In genomic region chr6:42959917-42960242, GRCh38 we compare ENCODE assay signal across 8 cellular contexts. TPM values are rescaled to one million over a fixed set of nuclear protein-coding genes. Genes with fewer than 3 reads are reported as not detected.
A peak's percentile ranks its signal among the peaks of the same experiment; 100 is the strongest.
DNase-seq lines count a peak whose midpoint lies in the region; ATAC-seq and TF ChIP-seq lines count a peak whose summit lies in the region.

No MANE protein-coding gene starts in this region.

- peak overlapping the region in 1 of 2 donors; percentile 43 for H3K9ac ChIP-seq in colonic mucosa (ENCODE audit: low read depth in 2 of 2, low read length in 2 of 2)

- no peaks in the 10 kb centered on the region for H3K27me3 ChIP-seq in colonic mucosa
- no peaks in the 10 kb centered on the region for H3K27me3 ChIP-seq in lower lobe of right lung (ENCODE audit: low read depth)
- no peaks in the 10 kb centered on the region for H3K27me3 ChIP-seq in thoracic aorta (replicated peaks; ENCODE audit: insufficient read depth)

- ATAC-seq in activated CD8-positive, alpha-beta T cell treated with anti-CD3 and anti-CD28 coated beads, Interleukin-2, amount 10 ng/mL, durations not matched to agents 7 days and 5 days: no peak
- ATAC-seq in activated CD8-positive, alpha-beta T cell treated with anti-CD3 and anti-CD28 coated beads for 36 hours: no peak
- ATAC-seq in lower lobe of right lung (no peak), thoracic aorta (ENCODE audit: insufficient number of reproducible peaks, low FRiP score, low read depth) (no peak), HG02938 (IDR thresholded peaks at IDR 0.05; ENCODE audit: unreplicated experiment) (no peak), sciatic nerve (no peak)

- H3K27ac ChIP-seq in colonic mucosa: no peak overlapping the region
- H3K27ac ChIP-seq in lower lobe of right lung: peak overlapping the region; percentile 64
- no peak overlapping the region for H3K27ac ChIP-seq in thoracic aorta

- H3K9me3 ChIP-seq in colonic mucosa: no peaks in the 10 kb centered on the region
- no peaks in the 10 kb centered on the region for H3K9me3 ChIP-seq in lower lobe of right lung
- H3K9me3 ChIP-seq in thoracic aorta: no peaks in the 10 kb centered on the region

- intact Hi-C loops in activated CD8-positive, alpha-beta T cell treated with anti-CD3 and anti-CD28 coated beads for 36 hours (cut with micrococcal nuclease): no loop called here
- intact Hi-C loops in colonic mucosa (cut with DNase I) (no loop called here), lower lobe of right lung (cut with DNase I) (no loop called here), sciatic nerve (cut with DNase I) (no loop called here)

- H3K9me3 Mint-ChIP-seq in activated CD8-positive, alpha-beta T cell treated with anti-CD3 and anti-CD28 coated beads, Interleukin-2, amount 10 ng/mL, durations not matched to agents 7 days and 5 days (ENCODE audit: insufficient read depth): no peaks in the 10 kb centered on the region
- no peaks in the 10 kb centered on the region for H3K9me3 Mint-ChIP-seq in activated CD8-positive, alpha-beta T cell treated with anti-CD3 and anti-CD28 coated beads for 36 hours

- no peaks in the 10 kb centered on the region for H3K36me3 ChIP-seq in colonic mucosa
- peaks cover 21% of the 10 kb centered on the region for H3K36me3 ChIP-seq in lower lobe of right lung
- H3K36me3 ChIP-seq in thoracic aorta: peaks cover 9% of the 10 kb centered on the region

- H3K4me3 Mint-ChIP-seq in activated CD8-positive, alpha-beta T cell treated with anti-CD3 and anti-CD28 coated beads, Interleukin-2, amount 10 ng/mL, durations not matched to agents 7 days and 5 days: peak overlapping the region; percentile 52
- no peak overlapping the region for H3K4me3 Mint-ChIP-seq in activated CD8-positive, alpha-beta T cell treated with anti-CD3 and anti-CD28 coated beads for 36 hours

- H3K36me3 Mint-ChIP-seq in activated CD8-positive, alpha-beta T cell treated with anti-CD3 and anti-CD28 coated beads, Interleukin-2, amount 10 ng/mL, durations not matched to agents 7 days and 5 days (ENCODE audit: low read depth): peaks cover 8% of the 10 kb centered on the region
- no peaks in the 10 kb centered on the region for H3K36me3 Mint-ChIP-seq in activated CD8-positive, alpha-beta T cell treated with anti-CD3 and anti-CD28 coated beads for 36 hours (ENCODE audit: low read depth)

- POLR2A ChIA-PET in activated CD8-positive, alpha-beta T cell treated with anti-CD3 and anti-CD28 coated beads, Interleukin-2, amount 10 ng/mL, durations not matched to agents 7 days and 5 days (lab: Charles Lee): no interaction called here
- POLR2A ChIA-PET in activated CD8-positive, alpha-beta T cell treated with anti-CD3 and anti-CD28 coated beads for 36 hours (lab: Charles Lee): interaction anchor here (0.6 kb wide), 1 partner anchor 8 kb away, joined by 3 read pairs; no protein-coding TSS in a partner anchor

- H3K27ac Mint-ChIP-seq in activated CD8-positive, alpha-beta T cell treated with anti-CD3 and anti-CD28 coated beads, Interleukin-2, amount 10 ng/mL, durations not matched to agents 7 days and 5 days: no peak overlapping the region
- no peak overlapping the region for H3K27ac Mint-ChIP-seq in activated CD8-positive, alpha-beta T cell treated with anti-CD3 and anti-CD28 coated beads for 36 hours

- no peak for TF ChIP-seq CTCF in activated CD8-positive, alpha-beta T cell treated with anti-CD3 and anti-CD28 coated beads for 36 hours (IDR thresholded peaks at IDR 0.05)
- TF ChIP-seq CTCF in colonic mucosa (IDR thresholded peaks at IDR 0.05) (no peak), lower lobe of right lung (IDR thresholded peaks at IDR 0.05) (no peak), thoracic aorta (IDR thresholded peaks at IDR 0.05) (no peak)

- DNase-seq in activated CD8-positive, alpha-beta T cell treated with anti-CD3 and anti-CD28 coated beads, Interleukin-2, amount 10 ng/mL, durations not matched to agents 7 days and 5 days: no peak
- DNase-seq in activated CD8-positive, alpha-beta T cell treated with anti-CD3 and anti-CD28 coated beads for 36 hours: no peak
- no peak for DNase-seq in colonic mucosa
- DNase-seq in lower lobe of right lung: no peak
- no peak for DNase-seq in thoracic aorta (ENCODE audit: low spot score)
- no peak for DNase-seq in SKM-1 (lab: John Stamatoyannopoulos, UW; ENCODE audit: unreplicated experiment)
- no peak for DNase-seq in sciatic nerve (ENCODE audit: low spot score)

- H3K27me3 Mint-ChIP-seq in activated CD8-positive, alpha-beta T cell treated with anti-CD3 and anti-CD28 coated beads, Interleukin-2, amount 10 ng/mL, durations not matched to agents 7 days and 5 days (ENCODE audit: low read depth): peaks cover 4% of the 10 kb centered on the region
- H3K27me3 Mint-ChIP-seq in activated CD8-positive, alpha-beta T cell treated with anti-CD3 and anti-CD28 coated beads for 36 hours: no peaks in the 10 kb centered on the region

- peaks cover 4% of the 10 kb centered on the region for H3K4me1 ChIP-seq in colonic mucosa
- H3K4me1 ChIP-seq in lower lobe of right lung: peaks cover 19% of the 10 kb centered on the region
- H3K4me1 ChIP-seq in thoracic aorta (ENCODE audit: control insufficient read depth in 1 of 2, low read depth in 2 of 2): peaks cover 6 to 17% of the 10 kb centered on the region in 2 donors

- H3K4me1 Mint-ChIP-seq in activated CD8-positive, alpha-beta T cell treated with anti-CD3 and anti-CD28 coated beads, Interleukin-2, amount 10 ng/mL, durations not matched to agents 7 days and 5 days (ENCODE audit: low read depth): peaks cover 15% of the 10 kb centered on the region
- peaks cover 8% of the 10 kb centered on the region for H3K4me1 Mint-ChIP-seq in activated CD8-positive, alpha-beta T cell treated with anti-CD3 and anti-CD28 coated beads for 36 hours (ENCODE audit: low read depth)

- CTCF ChIA-PET in activated CD8-positive, alpha-beta T cell treated with anti-CD3 and anti-CD28 coated beads, Interleukin-2, amount 10 ng/mL, durations not matched to agents 7 days and 5 days (lab: Charles Lee): interaction anchor here (0.6 to 1.8 kb wide), 3 partner anchors 12 to 641 kb away, joined by 3 to 4 read pairs (median 4); no protein-coding TSS in a partner anchor
- CTCF ChIA-PET in activated CD8-positive, alpha-beta T cell treated with anti-CD3 and anti-CD28 coated beads for 36 hours (lab: Charles Lee): no interaction called here

- H3K4me3 ChIP-seq in colonic mucosa (peak overlapping the region; percentile 43), lower lobe of right lung (peak overlapping the region; percentile 62), thoracic aorta (peak overlapping the region; percentile 80)

RNA-seq across cellular contexts. Expression of gene GNMT, which starts 0.7 kb away (rescaled TPM):
- total RNA-seq in activated CD8-positive, alpha-beta T cell treated with anti-CD3 and anti-CD28 coated beads, Interleukin-2, amount 10 ng/mL, durations not matched to agents 7 days and 5 days: 1 to 10 TPM; 1.1 to 1.2 TPM
- total RNA-seq in activated CD8-positive, alpha-beta T cell treated with anti-CD3 and anti-CD28 coated beads for 36 hours: under 1 TPM; 0.25 to 0.38 TPM
- total RNA-seq in colonic mucosa (under 1 TPM in 1 of 2 donors, not detected in 1; 0.96 TPM), lower lobe of right lung (2.4 TPM), thoracic aorta (1 to 10 TPM in 1 of 2 donors, not detected in 1; 3.3 TPM), sciatic nerve (1.8 TPM)

RNA-seq across cellular contexts. Expression of gene PEX6, which starts 19.1 kb away (rescaled TPM):
- 10 to 100 TPM; 11.1 to 12.0 TPM for total RNA-seq in activated CD8-positive, alpha-beta T cell treated with anti-CD3 and anti-CD28 coated beads, Interleukin-2, amount 10 ng/mL, durations not matched to agents 7 days and 5 days
- total RNA-seq in activated CD8-positive, alpha-beta T cell treated with anti-CD3 and anti-CD28 coated beads for 36 hours: 1 to 10 TPM; 7.3 to 9.0 TPM
- total RNA-seq in colonic mucosa (10 to 100 TPM; 23.3 to 40.3 TPM), lower lobe of right lung (33.3 TPM), thoracic aorta (10 to 100 TPM in 1 of 2 donors, 1 to 10 TPM in 1; 6.8 to 34.3 TPM), sciatic nerve (20.4 TPM)

RNA-seq across cellular contexts. Expression of gene PPP2R5D, which starts 24.5 kb away (rescaled TPM):
- total RNA-seq in activated CD8-positive, alpha-beta T cell treated with anti-CD3 and anti-CD28 coated beads, Interleukin-2, amount 10 ng/mL, durations not matched to agents 7 days and 5 days: 10 to 100 TPM; 63.1 to 66.5 TPM
- total RNA-seq in activated CD8-positive, alpha-beta T cell treated with anti-CD3 and anti-CD28 coated beads for 36 hours: 10 to 100 TPM; 41.6 to 47.5 TPM
- total RNA-seq in colonic mucosa (10 to 100 TPM; 38.5 to 49.7 TPM), lower lobe of right lung (24.5 TPM), thoracic aorta (10 to 100 TPM; 20.1 to 37.1 TPM), sciatic nerve (31.1 TPM)

RNA-seq across cellular contexts. Expression of gene CNPY3, which starts 30.6 kb away (rescaled TPM):
- total RNA-seq in activated CD8-positive, alpha-beta T cell treated with anti-CD3 and anti-CD28 coated beads, Interleukin-2, amount 10 ng/mL, durations not matched to agents 7 days and 5 days: 10 to 100 TPM; 86.0 to 87.6 TPM
- 10 to 100 TPM; 46.2 to 46.8 TPM for total RNA-seq in activated CD8-positive, alpha-beta T cell treated with anti-CD3 and anti-CD28 coated beads for 36 hours
- 10 to 100 TPM; 31.1 to 47.9 TPM for total RNA-seq in colonic mucosa
- 84.0 TPM for total RNA-seq in lower lobe of right lung
- total RNA-seq in thoracic aorta: 10 to 100 TPM; 33.7 to 40.3 TPM
- total RNA-seq in sciatic nerve: 44.9 TPM

RNA-seq across cellular contexts. Expression of gene PTCRA, which starts 44.0 kb away (rescaled TPM):
- not detected for total RNA-seq in activated CD8-positive, alpha-beta T cell treated with anti-CD3 and anti-CD28 coated beads, Interleukin-2, amount 10 ng/mL, durations not matched to agents 7 days and 5 days
- total RNA-seq in activated CD8-positive, alpha-beta T cell treated with anti-CD3 and anti-CD28 coated beads for 36 hours: not detected
- not detected for total RNA-seq in colonic mucosa
- total RNA-seq in lower lobe of right lung: 9.8 TPM
- total RNA-seq in thoracic aorta: not detected
- total RNA-seq in sciatic nerve: 0.40 TPM
